In genomic region chr1:61334718-61335589, GRCh38 we compare ENCODE assay signal across 17 cellular contexts.
DNase-seq lines count a peak whose midpoint lies in the region; ATAC-seq and TF ChIP-seq lines count a peak whose summit lies in the region.
"Had no signal": no experiment of that assay in that cellular context is flagged by ENCODE, and none has a peak within 500 bp of the region (broad histone marks: within the 10 kb centered on the region; RNA-seq: fewer than 3 reads in every experiment).

No MANE protein-coding gene starts in this region.

- no peaks in the 10 kb centered on the region for H3K36me3 Mint-ChIP-seq in activated T-helper 1 cell treated with anti-CD3 and anti-CD28 coated beads, Interleukin-12 subunit alpha, Interleukin-12 subunit beta, Interleukin-2, Interleukin-4 antibody, amounts not matched to agents 30 ng/mL and 10 ng/mL and 1 ng/mL, durations not matched to agents 14 hours and 24 hours and 36 hours (ENCODE audit: low read depth)

- WGBS in adrenal gland, 4 donors: 69 to 77% (median 75%) methylated on average over 11 to 14 of the region's 14 CpGs
- WGBS in ovary, 3 donors: 65 to 71% (median 70%) methylated on average over 14 of the region's 14 CpGs

- ATAC-seq in Right ventricle myocardium superior (ENCODE audit: poor library complexity) (peak; percentile 81), GM21619 (IDR thresholded peaks at IDR 0.05; ENCODE audit: unreplicated experiment) (no peak)
- ATAC-seq: activated naive CD8-positive, alpha-beta T cell treated with anti-CD3 and anti-CD28 coated beads, Interleukin-2, amount 50 U/mL, for 24 hours; T-helper 17 cell had no signal

- no peaks in the 10 kb centered on the region for H3K9me3 Mint-ChIP-seq in activated T-helper 1 cell treated with anti-CD3 and anti-CD28 coated beads, Interleukin-12 subunit alpha, Interleukin-12 subunit beta, Interleukin-2, Interleukin-4 antibody, amounts not matched to agents 30 ng/mL and 10 ng/mL and 1 ng/mL, durations not matched to agents 14 hours and 24 hours and 36 hours
- H3K9me3 Mint-ChIP-seq: activated naive CD8-positive, alpha-beta T cell treated with anti-CD3 and anti-CD28 coated beads, Interleukin-2, amount 50 U/mL, for 24 hours had no signal

- no peak overlapping the region for H3K4me3 ChIP-seq in adrenal gland
- no peak overlapping the region for H3K4me3 ChIP-seq in ovary
- H3K4me3 ChIP-seq: Peyer's patch, skin epidermis had no signal

- H3K27ac ChIP-seq in adrenal gland: peak overlapping the region in 2 of 5 donors; percentile 51 to 55
- H3K27ac ChIP-seq in ovary: peak overlapping the region in 1 of 2 donors; percentile 30

- peaks cover 19 to 36% of the 10 kb centered on the region in 2 donors for H3K4me1 ChIP-seq in adrenal gland (replicated peaks in 1 of 2)
- peaks cover 11% of the 10 kb centered on the region for H3K4me1 ChIP-seq in ovary (ENCODE audit: insufficient read depth)

- H3K4me1 Mint-ChIP-seq in activated T-helper 1 cell treated with anti-CD3 and anti-CD28 coated beads, Interleukin-12 subunit alpha, Interleukin-12 subunit beta, Interleukin-2, Interleukin-4 antibody, amounts not matched to agents 30 ng/mL and 10 ng/mL and 1 ng/mL, durations not matched to agents 14 hours and 24 hours and 36 hours (ENCODE audit: low read depth): peaks cover 28% of the 10 kb centered on the region
- H3K4me1 Mint-ChIP-seq: T-helper 17 cell had no signal

- no peaks in the 10 kb centered on the region for H3K27me3 ChIP-seq in adrenal gland
- H3K27me3 ChIP-seq in ovary: no peaks in the 10 kb centered on the region
- H3K27me3 ChIP-seq: Peyer's patch had no signal

- H3K9me3 ChIP-seq in adrenal gland (replicated peaks in 1 of 3): no peaks in the 10 kb centered on the region
- H3K9me3 ChIP-seq in ovary: no peaks in the 10 kb centered on the region
- H3K9me3 ChIP-seq: Peyer's patch had no signal

- no peak for TF ChIP-seq EP300 in ovary (IDR thresholded peaks at IDR 0.05)

- H3K27ac Mint-ChIP-seq in activated T-helper 1 cell treated with anti-CD3 and anti-CD28 coated beads, Interleukin-12 subunit alpha, Interleukin-12 subunit beta, Interleukin-2, Interleukin-4 antibody, amounts not matched to agents 30 ng/mL and 10 ng/mL and 1 ng/mL, durations not matched to agents 14 hours and 24 hours and 36 hours: no peak overlapping the region
- H3K27ac Mint-ChIP-seq: activated naive CD8-positive, alpha-beta T cell treated with anti-CD3 and anti-CD28 coated beads, Interleukin-2, amount 50 U/mL, for 24 hours; T-helper 17 cell had no signal

- DNase-seq in Ammon's horn (ENCODE audit: low spot score) (peak; percentile 36), adrenal gland (peak; percentile 30 to 75 (median 54)), Right ventricle myocardium superior (peak; percentile 75), ovary (peak in 4 of 5 donors; percentile 41 to 61 (median 48)), AG08396 (ENCODE audit: low spot score) (no peak), AG08395 (ENCODE audit: low spot score) (no peak)
- DNase-seq in activated T-helper 1 cell treated with anti-CD3 and anti-CD28 coated beads, Interleukin-12 subunit alpha, Interleukin-12 subunit beta, Interleukin-2, Interleukin-4 antibody, amounts not matched to agents 30 ng/mL and 10 ng/mL and 1 ng/mL, durations not matched to agents 14 hours and 24 hours and 36 hours (ENCODE audit: low spot score): no peak
- DNase-seq: activated CD4-positive, alpha-beta T cell treated with anti-CD3 and anti-CD28 coated beads for 1 hour; activated naive CD8-positive, alpha-beta T cell treated with anti-CD3 and anti-CD28 coated beads, Interleukin-2, amount 50 U/mL, for 24 hours; COR-L47; glutamatergic neuron; MM.1S; NCI-H2227 treated with DMSO at 0.1 percent for 48 hours; Peyer's patch; T-helper 17 cell had no signal

- no peak overlapping the region for H3K4me3 Mint-ChIP-seq in activated T-helper 1 cell treated with anti-CD3 and anti-CD28 coated beads, Interleukin-12 subunit alpha, Interleukin-12 subunit beta, Interleukin-2, Interleukin-4 antibody, amounts not matched to agents 30 ng/mL and 10 ng/mL and 1 ng/mL, durations not matched to agents 14 hours and 24 hours and 36 hours
- H3K4me3 Mint-ChIP-seq: activated naive CD8-positive, alpha-beta T cell treated with anti-CD3 and anti-CD28 coated beads, Interleukin-2, amount 50 U/mL, for 24 hours; T-helper 17 cell had no signal

- H3K36me3 ChIP-seq in adrenal gland (replicated peaks in 1 of 2) (peaks cover 0 to 5% of the 10 kb centered on the region in 2 donors), ovary (no peaks in the 10 kb centered on the region)
- H3K36me3 ChIP-seq: Peyer's patch had no signal

- peaks cover 22% of the 10 kb centered on the region for H3K27me3 Mint-ChIP-seq in activated T-helper 1 cell treated with anti-CD3 and anti-CD28 coated beads, Interleukin-12 subunit alpha, Interleukin-12 subunit beta, Interleukin-2, Interleukin-4 antibody, amounts not matched to agents 30 ng/mL and 10 ng/mL and 1 ng/mL, durations not matched to agents 14 hours and 24 hours and 36 hours (ENCODE audit: insufficient read depth)
- H3K27me3 Mint-ChIP-seq: T-helper 17 cell had no signal

- intact Hi-C loops in adrenal gland (cut with DNase I): loop anchor here (5.0 to 10.0 kb wide), 3 partner anchors 250 to 283 kb away; partner anchors contain the start of gene NFIA (in 2 of the 2)
- intact Hi-C loops in Right ventricle myocardium superior (cut with DNase I): loop anchor here (5.0 to 10.0 kb wide), 4 partner anchors 90 to 278 kb away; partner anchors contain the start of gene NFIA
- intact Hi-C loops in ovary (cut with DNase I): loop anchor here in 2 of 4 donors (2.0 to 10.0 kb wide), 3 partner anchors 110 to 282 kb away; no protein-coding TSS in a partner anchor
- intact Hi-C loops in activated T-helper 1 cell treated with anti-CD3 and anti-CD28 coated beads, Interleukin-12 subunit alpha, Interleukin-12 subunit beta, Interleukin-2, Interleukin-4 antibody, amounts not matched to agents 30 ng/mL and 10 ng/mL and 1 ng/mL, durations not matched to agents 14 hours and 24 hours and 36 hours (cut with micrococcal nuclease): loop anchor here (5.0 to 10.0 kb wide), 3 partner anchors 283 to 1903 kb away; partner anchors contain the start of gene TM2D1

- no peak for TF ChIP-seq CTCF in adrenal gland (IDR thresholded peaks at IDR 0.05)
- TF ChIP-seq CTCF in ovary (IDR thresholded peaks at IDR 0.05): no peak

- TF ChIP-seq POLR2A in adrenal gland (IDR thresholded peaks at IDR 0.05) (no peak), ovary (IDR thresholded peaks at IDR 0.05) (no peak)

Comparison
In these comparisons a context has a peak if more than half of its experiments do, and no peak if none do; other contexts are left out.
1. DNase-seq: peak in Ammon's horn (single experiment), adrenal gland (7 of 7), Right ventricle myocardium superior (single experiment) and ovary (4 of 5); none in AG08396 (single experiment), activated T-helper 1 cell treated with anti-CD3 and anti-CD28 coated beads, Interleukin-12 subunit alpha, Interleukin-12 subunit beta, Interleukin-2, Interleukin-4 antibody, amounts not matched to agents 30 ng/mL and 10 ng/mL and 1 ng/mL, durations not matched to agents 14 hours and 24 hours and 36 hours (single experiment) and AG08395 (single experiment).